Comparison of ENCODE assay signal across 8 cellular contexts in the genomic region with DNA sequence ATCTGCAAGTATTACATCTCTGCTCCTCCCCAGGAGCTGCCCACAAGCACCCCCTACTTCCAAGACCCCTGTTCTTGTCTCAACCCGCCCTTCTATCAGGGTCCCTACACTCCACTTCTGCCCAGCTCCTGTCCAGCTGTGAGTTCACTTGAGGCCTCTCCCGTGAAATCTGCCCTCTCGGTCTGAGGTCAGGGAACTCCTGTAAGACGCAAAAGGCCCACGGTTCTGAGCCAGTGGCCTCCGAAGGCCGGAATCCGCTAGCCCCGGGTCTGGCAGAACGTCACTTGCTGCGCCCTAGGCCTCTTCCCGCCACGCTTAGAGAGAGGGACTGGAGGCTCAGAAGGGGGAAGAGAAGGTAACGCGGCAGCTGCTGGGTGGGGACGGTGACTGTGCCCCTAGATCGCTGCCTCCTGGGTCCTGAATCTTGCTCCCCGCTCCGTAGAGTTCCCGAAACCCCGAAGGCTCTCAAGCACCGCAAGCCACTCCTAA. TPM values are rescaled to one million over a fixed set of nuclear protein-coding genes. Genes with fewer than 3 reads are reported as not detected.
A peak's percentile ranks its signal among the peaks of the same experiment; 100 is the strongest.
DNase-seq lines count a peak whose midpoint lies in the region; ATAC-seq and TF ChIP-seq lines count a peak whose summit lies in the region.

No MANE protein-coding gene starts in this region.

- H3K9me3 Mint-ChIP-seq in activated CD4-positive, alpha-beta T cell treated with anti-CD3 and anti-CD28 coated beads, Interleukin-2, amount 10 ng/mL, durations not matched to agents 24 days and 14 days, result no peaks in the 10 kb centered on the region

- DNase-seq in activated CD4-positive, alpha-beta T cell treated with anti-CD3 and anti-CD28 coated beads, Interleukin-2, amount 10 ng/mL, durations not matched to agents 24 days and 14 days, result peak; percentile 55
- no peak for DNase-seq in activated CD4-positive, alpha-beta T cell treated with anti-CD3 and anti-CD28 coated beads, Interleukin-2, amount 50 U/mL, for 1 hour
- DNase-seq in SJCRH30 (peak; percentile 35 to 60), foreskin fibroblast (peak in 1 of 2 donors; percentile 34), ovary (peak; percentile 20 to 46 (median 36)), germinal center (ENCODE audit: low spot score) (no peak)

- H3K27ac ChIP-seq in SJCRH30, result peak overlapping the region; percentile 14
- H3K27ac ChIP-seq in ovary, result no peak overlapping the region

- ATAC-seq in HG03521 (IDR thresholded peaks at IDR 0.05; ENCODE audit: unreplicated experiment), result no peak
- no peak for ATAC-seq in HG02588 (IDR thresholded peaks at IDR 0.05; ENCODE audit: unreplicated experiment)

- H3K27me3 Mint-ChIP-seq in activated CD4-positive, alpha-beta T cell treated with anti-CD3 and anti-CD28 coated beads, Interleukin-2, amount 10 ng/mL, durations not matched to agents 24 days and 14 days, result peaks cover 63% of the 10 kb centered on the region

- no peaks in the 10 kb centered on the region for H3K36me3 Mint-ChIP-seq in activated CD4-positive, alpha-beta T cell treated with anti-CD3 and anti-CD28 coated beads, Interleukin-2, amount 10 ng/mL, durations not matched to agents 24 days and 14 days (ENCODE audit: low read depth)

- no peak for TF ChIP-seq CTCF in foreskin fibroblast (IDR thresholded peaks at IDR 0.05; ENCODE audit: low read depth, low read length)
- TF ChIP-seq CTCF in ovary (IDR thresholded peaks at IDR 0.05), result no peak

- no peaks in the 10 kb centered on the region for H3K36me3 ChIP-seq in SJCRH30
- H3K36me3 ChIP-seq in ovary, result no peaks in the 10 kb centered on the region

- TF ChIP-seq POLR2A in ovary (IDR thresholded peaks at IDR 0.05), result no peak

- intact Hi-C loops in activated CD4-positive, alpha-beta T cell treated with anti-CD3 and anti-CD28 coated beads, Interleukin-2, amount 10 ng/mL, durations not matched to agents 24 days and 14 days (cut with micrococcal nuclease), result loop anchor here (10.0 kb wide), 2 partner anchors 167 to 523 kb away; no protein-coding TSS in a partner anchor
- intact Hi-C loops in ovary (cut with DNase I), result loop anchor here in 3 of 4 donors (5.0 to 10.0 kb wide), 4 partner anchors 253 to 533 kb away; no protein-coding TSS in a partner anchor

- H3K4me3 ChIP-seq in SJCRH30 (peak overlapping the region; percentile 93), foreskin fibroblast (ENCODE audit: low read depth in 1 of 2, low read length in 2 of 2) (peak overlapping the region; percentile 55 to 64), ovary (peak overlapping the region; percentile 38)

- H3K4me3 Mint-ChIP-seq in activated CD4-positive, alpha-beta T cell treated with anti-CD3 and anti-CD28 coated beads, Interleukin-2, amount 10 ng/mL, durations not matched to agents 24 days and 14 days, result peak overlapping the region; percentile 77

- 54 to 61% (median 60%) methylated on average over 20 to 22 of the region's 22 CpGs for WGBS in ovary, 3 donors

- TF ChIP-seq EP300 in ovary (IDR thresholded peaks at IDR 0.05), result no peak

- no peaks in the 10 kb centered on the region for H3K9me3 ChIP-seq in SJCRH30 (replicated peaks)
- H3K9me3 ChIP-seq in ovary, result no peaks in the 10 kb centered on the region

- no peak overlapping the region for H3K27ac Mint-ChIP-seq in activated CD4-positive, alpha-beta T cell treated with anti-CD3 and anti-CD28 coated beads, Interleukin-2, amount 10 ng/mL, durations not matched to agents 24 days and 14 days

- H3K4me1 ChIP-seq in SJCRH30, result peaks cover 11% of the 10 kb centered on the region
- H3K4me1 ChIP-seq in ovary (ENCODE audit: insufficient read depth), result peaks cover 1% of the 10 kb centered on the region

- H3K4me1 Mint-ChIP-seq in activated CD4-positive, alpha-beta T cell treated with anti-CD3 and anti-CD28 coated beads, Interleukin-2, amount 10 ng/mL, durations not matched to agents 24 days and 14 days, result peaks cover 5% of the 10 kb centered on the region

- H3K27me3 ChIP-seq in SJCRH30 (no peaks in the 10 kb centered on the region), ovary (no peaks in the 10 kb centered on the region)

RNA-seq across cellular contexts. Expression of a gene that starts 0.9 kb away (rescaled TPM):
- 0.28 and 0.37 TPM in 2 replicates for total RNA-seq in activated CD4-positive, alpha-beta T cell treated with anti-CD3 and anti-CD28 coated beads, Interleukin-2, amount 10 ng/mL, durations not matched to agents 24 days and 14 days
- 31.2 and 32.5 TPM in 2 replicates for total RNA-seq in SJCRH30 (2014; rRNA removed; shearing (Covaris generic))
- 10 to 100 TPM; 21.9 to 90.1 (median 35.6) TPM for total RNA-seq in ovary
- 10 to 100 TPM; 10.2 to 69.5 TPM for polyA plus RNA-seq in ovary

RNA-seq across cellular contexts. Expression of a gene that starts 35.1 kb away (rescaled TPM):
- total RNA-seq in activated CD4-positive, alpha-beta T cell treated with anti-CD3 and anti-CD28 coated beads, Interleukin-2, amount 10 ng/mL, durations not matched to agents 24 days and 14 days, result not detected in 2 replicates
- not detected in 2 replicates for total RNA-seq in SJCRH30 (2014; rRNA removed; shearing (Covaris generic))
- total RNA-seq in ovary, result not detected
- polyA plus RNA-seq in ovary, result under 1 TPM in 1 of 2 donors, not detected in 1; 0.05 TPM

Comparison
In these comparisons a context has a peak if more than half of its experiments do, and no peak if none do; other contexts are left out.
1. DNase-seq: peak in activated CD4-positive, alpha-beta T cell treated with anti-CD3 and anti-CD28 coated beads, Interleukin-2, amount 10 ng/mL, durations not matched to agents 24 days and 14 days (single experiment), SJCRH30 (2 of 2) and ovary (5 of 5); none in activated CD4-positive, alpha-beta T cell treated with anti-CD3 and anti-CD28 coated beads, Interleukin-2, amount 50 U/mL, for 1 hour (single experiment) and germinal center (single experiment).
2. H3K4me3 ChIP-seq: peak in every context shown above with its lines; median percentile 93 in SJCRH30; 60 in foreskin fibroblast; 38 in ovary.
3. RNA of a gene that starts 0.9 kb away (total RNA-seq): 21.9 to 90.1 TPM in ovary and 31.2 to 32.5 TPM in SJCRH30; 0.28 to 0.37 TPM in activated CD4-positive, alpha-beta T cell treated with anti-CD3 and anti-CD28 coated beads, Interleukin-2, amount 10 ng/mL, durations not matched to agents 24 days and 14 days; every median in the first group is over 10 times any median in the second.